Comparison of ENCODE assay signal across 8 cellular contexts in genomic region chr17:29588017-29588557, GRCh38. TPM values are rescaled to one million over a fixed set of nuclear protein-coding genes. Genes with fewer than 3 reads are reported as not detected.
DNase-seq lines count a peak whose midpoint lies in the region; ATAC-seq and TF ChIP-seq lines count a peak whose summit lies in the region.

No MANE protein-coding gene starts in this region.

- H3K27ac Mint-ChIP-seq in activated naive CD4-positive, alpha-beta T cell treated with anti-CD3 and anti-CD28 coated beads, Interleukin-2, amount 10 ng/mL, durations not matched to agents 7 days and 5 days: peak overlapping the region; percentile 85

- H3K36me3 Mint-ChIP-seq in activated naive CD4-positive, alpha-beta T cell treated with anti-CD3 and anti-CD28 coated beads, Interleukin-2, amount 10 ng/mL, durations not matched to agents 7 days and 5 days: peaks cover 9% of the 10 kb centered on the region

- no peak for ATAC-seq in body of pancreas
- no peak for ATAC-seq in lower lobe of right lung
- ATAC-seq in GM18858 (IDR thresholded peaks at IDR 0.05; ENCODE audit: unreplicated experiment): no peak

- TF ChIP-seq CTCF in body of pancreas (IDR thresholded peaks at IDR 0.05) (no peak), lower lobe of right lung (IDR thresholded peaks at IDR 0.05) (no peak)

- CTCF ChIA-PET in activated naive CD4-positive, alpha-beta T cell treated with anti-CD3 and anti-CD28 coated beads, Interleukin-2, amount 10 ng/mL, durations not matched to agents 7 days and 5 days (lab: Charles Lee): interaction anchor here (0.8 to 1.8 kb wide), 8 partner anchors 9 to 433 kb away, joined by 3 to 9 read pairs (median 4); no protein-coding TSS in a partner anchor

- no peaks in the 10 kb centered on the region for H3K27me3 Mint-ChIP-seq in activated naive CD4-positive, alpha-beta T cell treated with anti-CD3 and anti-CD28 coated beads, Interleukin-2, amount 10 ng/mL, durations not matched to agents 7 days and 5 days

- DNase-seq in activated naive CD4-positive, alpha-beta T cell treated with anti-CD3 and anti-CD28 coated beads, Interleukin-2, amount 10 ng/mL, durations not matched to agents 7 days and 5 days: no peak
- DNase-seq in activated naive CD4-positive, alpha-beta T cell treated with Interleukin-2 at 50 U/mL for 16 hours: no peak
- DNase-seq in body of pancreas (no peak), lower lobe of right lung (no peak), DMS153 (lab: John Stamatoyannopoulos, UW) (no peak), NCI-H2196 treated with DMSO at 0.1 percent for 48 hours (lab: John Stamatoyannopoulos, UW; ENCODE audit: unreplicated experiment) (no peak)

- WGBS in body of pancreas, 2 donors: 13 to 34% methylated on average over 3 to 8 of the region's 8 CpGs
- WGBS in urinary bladder: 23% methylated on average over 8 of the region's 8 CpGs

- no peaks in the 10 kb centered on the region for H3K27me3 ChIP-seq in body of pancreas
- no peaks in the 10 kb centered on the region for H3K27me3 ChIP-seq in lower lobe of right lung (ENCODE audit: low read depth)

- TF ChIP-seq POLR2A in body of pancreas (IDR thresholded peaks at IDR 0.05): no peak

- H3K9me3 Mint-ChIP-seq in activated naive CD4-positive, alpha-beta T cell treated with anti-CD3 and anti-CD28 coated beads, Interleukin-2, amount 10 ng/mL, durations not matched to agents 7 days and 5 days: no peaks in the 10 kb centered on the region

- no peaks in the 10 kb centered on the region for H3K9me3 ChIP-seq in body of pancreas
- H3K9me3 ChIP-seq in lower lobe of right lung: no peaks in the 10 kb centered on the region

- H3K27ac ChIP-seq in body of pancreas (peak overlapping the region; percentile 29 to 78 (median 56)), lower lobe of right lung (peak overlapping the region; percentile 84), urinary bladder (ENCODE audit: low read depth) (no peak overlapping the region)

- H3K4me3 ChIP-seq in body of pancreas (no peak overlapping the region), lower lobe of right lung (peak overlapping the region; percentile 90), urinary bladder (ENCODE audit: low read depth, low read length) (peak overlapping the region; percentile 89)

- intact Hi-C loops in body of pancreas (cut with DNase I): no loop called here
- intact Hi-C loops in lower lobe of right lung (cut with DNase I): no loop called here

- H3K4me1 ChIP-seq in body of pancreas (peaks cover 51% of the 10 kb centered on the region), lower lobe of right lung (peaks cover 86% of the 10 kb centered on the region), urinary bladder (ENCODE audit: insufficient read depth) (no peaks in the 10 kb centered on the region)

- H3K4me1 Mint-ChIP-seq in activated naive CD4-positive, alpha-beta T cell treated with anti-CD3 and anti-CD28 coated beads, Interleukin-2, amount 10 ng/mL, durations not matched to agents 7 days and 5 days: peaks cover 81% of the 10 kb centered on the region

- no peaks in the 10 kb centered on the region for H3K36me3 ChIP-seq in body of pancreas (replicated peaks in 1 of 2; ENCODE audit: insufficient read depth in 1 of 2, low read depth in 2 of 2)
- no peaks in the 10 kb centered on the region for H3K36me3 ChIP-seq in lower lobe of right lung
- no peaks in the 10 kb centered on the region for H3K36me3 ChIP-seq in urinary bladder (ENCODE audit: insufficient read depth)

- peak overlapping the region; percentile 93 for H3K4me3 Mint-ChIP-seq in activated naive CD4-positive, alpha-beta T cell treated with anti-CD3 and anti-CD28 coated beads, Interleukin-2, amount 10 ng/mL, durations not matched to agents 7 days and 5 days

RNA-seq across cellular contexts. Expression of gene GIT1, which starts 1.4 kb away (rescaled TPM):
- total RNA-seq in body of pancreas: 10 to 100 TPM; 26.7 to 34.3 TPM
- total RNA-seq in lower lobe of right lung: 53.1 TPM
- total RNA-seq in urinary bladder: 14.2 TPM
- polyA plus RNA-seq in urinary bladder: 32.8 TPM

RNA-seq across cellular contexts. Expression of gene ANKRD13B, which starts 4.8 kb away (rescaled TPM):
- 1 to 10 TPM; 4.3 to 8.0 TPM for total RNA-seq in body of pancreas
- total RNA-seq in lower lobe of right lung: 6.6 TPM
- total RNA-seq in urinary bladder: 7.7 TPM
- 13.6 TPM for polyA plus RNA-seq in urinary bladder

RNA-seq across cellular contexts. Expression of gene TP53I13, which starts 19.6 kb away (rescaled TPM):
- total RNA-seq in body of pancreas: 10 to 100 TPM; 56.3 to 62.3 TPM
- total RNA-seq in lower lobe of right lung: 62.7 TPM
- 26.3 TPM for total RNA-seq in urinary bladder
- 74.7 TPM for polyA plus RNA-seq in urinary bladder

RNA-seq across cellular contexts. Expression of gene ABHD15, which starts 21.2 kb away (rescaled TPM):
- 10 to 100 TPM in 1 of 2 donors, 1 to 10 TPM in 1; 9.2 to 11.9 TPM for total RNA-seq in body of pancreas
- 14.3 TPM for total RNA-seq in lower lobe of right lung
- 6.7 TPM for total RNA-seq in urinary bladder
- 9.8 TPM for polyA plus RNA-seq in urinary bladder

RNA-seq across cellular contexts. Expression of gene CORO6, which starts 34.6 kb away (rescaled TPM):
- 1 to 10 TPM; 2.3 to 5.6 TPM for total RNA-seq in body of pancreas
- 6.6 TPM for total RNA-seq in lower lobe of right lung
- total RNA-seq in urinary bladder: 5.2 TPM
- 35.0 TPM for polyA plus RNA-seq in urinary bladder

Comparison
In these comparisons a context has a peak if more than half of its experiments do, and no peak if none do; other contexts are left out.
1. H3K4me3 ChIP-seq: peak in lower lobe of right lung (single experiment) and urinary bladder (single experiment); none in body of pancreas (0 of 2).